ENCODE assay signal across 10 cellular contexts in genomic region chr10:22103701-22104100, GRCh38.
DNase-seq lines count a peak whose midpoint lies in the region; ATAC-seq, FAIRE-seq and TF ChIP-seq lines count a peak whose summit lies in the region.
"Had no signal": no experiment of that assay in that cellular context is flagged by ENCODE, and none has a peak within 500 bp of the region (broad histone marks: within the 10 kb centered on the region; RNA-seq: fewer than 3 reads in every experiment).

No MANE protein-coding gene starts in this region.

- no peak for DNase-seq in GM12864 (ENCODE audit: low read depth)
- peak; percentile 26 to 47 (median 38) for DNase-seq in K562 (ENCODE audit: extremely low read depth in 1 of 4, low spot score in 3 of 4)
- DNase-seq in osteoblast (ENCODE audit: insufficient read length, low spot score, missing footprints), result no peak
- no peak for DNase-seq in Peyer's patch
- no peak for DNase-seq in ACHN
- DNase-seq in SHP77 (lab: John Stamatoyannopoulos, UW), result no peak
- DNase-seq: NCI-H226, testis had no signal

- TF ChIP-seq RAD21 in K562 (CRISPR knock-in tag; conservative IDR thresholded peaks at IDR 0.05 in 1 of 2, IDR thresholded peaks at IDR 0.05 in 1 of 2), result peak; percentile 37 to 65

- H3K36me3 ChIP-seq in K562 (ENCODE audit: control insufficient read depth, insufficient read depth, low read length) (no peaks in the 10 kb centered on the region), osteoblast (ENCODE audit: insufficient read depth, low read length) (no peaks in the 10 kb centered on the region), Peyer's patch (no peaks in the 10 kb centered on the region)

- CTCF ChIA-PET in K562 (lab: Yijun Ruan, JAX; ENCODE audit: low intra/inter-chr PET ratio), result no interaction called here

- TF ChIP-seq EP300 in K562 (IDR thresholded peaks at IDR 0.05; ENCODE audit: low read length), result no peak

- H3K9me3 ChIP-seq in K562 (replicated peaks; ENCODE audit: control insufficient read depth, insufficient read depth, low read depth, low read length) (no peaks in the 10 kb centered on the region), osteoblast (ENCODE audit: low read depth, low read length) (no peaks in the 10 kb centered on the region), Peyer's patch (no peaks in the 10 kb centered on the region)
- H3K9me3 ChIP-seq: testis had no signal

- FAIRE-seq in K562 (lab: Jason Lieb, UNC), result peak; percentile 87

- H3K9me1 ChIP-seq in K562 (ENCODE audit: control insufficient read depth, insufficient read depth, low read length), result no peaks in the 10 kb centered on the region

- H4K20me1 ChIP-seq in K562 (replicated peaks; ENCODE audit: control insufficient read depth, insufficient read depth, low read length) (no peaks in the 10 kb centered on the region), osteoblast (ENCODE audit: insufficient read depth, low read length) (no peaks in the 10 kb centered on the region)

- no peaks in the 10 kb centered on the region for H3K79me2 ChIP-seq in K562 (ENCODE audit: control insufficient read depth, insufficient read depth, low read length)
- H3K79me2 ChIP-seq in osteoblast (ENCODE audit: insufficient read depth, low read length), result no peaks in the 10 kb centered on the region

- TF ChIP-seq CTCF in GM12864 (IDR thresholded peaks at IDR 0.05; ENCODE audit: low read depth, low read length, missing control alignments), result peak; percentile 52
- TF ChIP-seq CTCF in K562 (IDR thresholded peaks at IDR 0.05 in 2 of 3, conservative IDR thresholded peaks at IDR 0.05 in 1 of 3; ENCODE audit: insufficient read depth in 2 of 3, low read depth in 1 of 3, low read length in 3 of 3), result peak; percentile 56 to 69 (median 63); a peak in 5 of 6 replicates
- peak; percentile 41 for TF ChIP-seq CTCF in osteoblast (IDR thresholded peaks at IDR 0.05; ENCODE audit: extremely low read depth, low read depth, low read length)
- TF ChIP-seq CTCF in Peyer's patch (IDR thresholded peaks at IDR 0.05), result peak in 1 of 6 experiments; percentile 21

- H3K27me3 ChIP-seq in K562 (ENCODE audit: control insufficient read depth in 2 of 2, insufficient read depth in 2 of 2, low read length in 2 of 2) (no peaks in the 10 kb centered on the region), osteoblast (ENCODE audit: insufficient read depth, low read length) (no peaks in the 10 kb centered on the region), Peyer's patch (no peaks in the 10 kb centered on the region)
- H3K27me3 ChIP-seq: testis had no signal

- H3K4me2 ChIP-seq in K562 (ENCODE audit: insufficient read depth, low read length) (no peak overlapping the region), osteoblast (ENCODE audit: insufficient read depth, low read length) (no peak overlapping the region)

- TF ChIP-seq POLR2A in K562 (conservative IDR thresholded peaks at IDR 0.05) (no peak), Peyer's patch (IDR thresholded peaks at IDR 0.05) (no peak)

- H3K4me3 ChIP-seq in GM12864 (ENCODE audit: low read depth, low read length) (no peak overlapping the region), K562 (no peak overlapping the region), osteoblast (ENCODE audit: insufficient read depth, low read length) (no peak overlapping the region), Peyer's patch (no peak overlapping the region)
- H3K4me3 ChIP-seq: testis had no signal

- no peak overlapping the region for H3K9ac ChIP-seq in K562 (ENCODE audit: insufficient read depth in 1 of 2, low read depth in 2 of 2, low read length in 2 of 2)

- H3K27ac ChIP-seq in K562 (ENCODE audit: extremely low read depth, low read depth, low read length), result no peak overlapping the region
- no peak overlapping the region for H3K27ac ChIP-seq in osteoblast (ENCODE audit: low read depth, low read length)
- H3K27ac ChIP-seq in Peyer's patch, result no peak overlapping the region
- H3K27ac ChIP-seq: testis had no signal

- ATAC-seq in HG02885 (IDR thresholded peaks at IDR 0.05; ENCODE audit: poor library complexity, unreplicated experiment) (peak; percentile 69), K562 (peak; percentile 94)
- ATAC-seq: esophagus mucosa had no signal

- H2AFZ ChIP-seq in K562 (ENCODE audit: low read depth, low read length) (no peak overlapping the region), osteoblast (ENCODE audit: low read length) (no peak overlapping the region)

- intact Hi-C loops in K562 (cut with micrococcal nuclease), result loop anchor here (10.0 kb wide), 1 partner anchor 111 kb away; the partner anchor contains the start of gene EBLN1

- POLR2A ChIA-PET in K562 (lab: Yijun Ruan, JAX), result interaction anchor here (0.7 to 1.1 kb wide), 4 partner anchors 13 to 125 kb away, joined by 3 to 4 read pairs (median 4); no protein-coding TSS in a partner anchor

- in situ Hi-C loops in K562 (cut with MboI), result no loop called here
- in situ Hi-C loops in ACHN (cut with HindIII; ENCODE audit: low pct_ligation_motif_present, low pct_unique_long_range_greater_than_20kb, low sequenced_read_pairs), result no loop called here

- no peaks in the 10 kb centered on the region for H3K4me1 ChIP-seq in K562 (replicated peaks in 1 of 2; ENCODE audit: control insufficient read depth in 2 of 2, insufficient read depth in 2 of 2, low read length in 2 of 2)
- no peaks in the 10 kb centered on the region for H3K4me1 ChIP-seq in osteoblast (ENCODE audit: insufficient read depth, low read length)
- no peaks in the 10 kb centered on the region for H3K4me1 ChIP-seq in Peyer's patch
- H3K4me1 ChIP-seq: testis had no signal

- 44% methylated on average over 1 of the region's 1 CpG for WGBS in K562 (ENCODE audit: insufficient coverage, low coverage, missing lambda C conversion rate)

- BruUV-seq in K562 (replicated peaks; lab: Mats Ljungman, UMichigan), result no TSS peak

TF ChIP-seq in K562, 482 proteins besides CTCF, POLR2A, EP300 and RAD21 (continues in another document):
- TF ChIP-seq PCBP2 (IDR thresholded peaks at IDR 0.05; ENCODE audit: low read depth, low read length, poor library complexity, severe bottlenecking), result no peak
- TF ChIP-seq FOXJ3 (CRISPR knock-in tag; IDR thresholded peaks at IDR 0.05), result no peak
- TF ChIP-seq CEBPB (tag; IDR thresholded peaks at IDR 0.05), result no peak
- no peak for TF ChIP-seq ZFP1 (CRISPR knock-in tag; IDR thresholded peaks at IDR 0.05)
- no peak for TF ChIP-seq U2AF1 (optimal IDR thresholded peaks at IDR 0.05; ENCODE audit: low read depth, low read length)
- peak; percentile 64 for TF ChIP-seq CC2D1A (IDR thresholded peaks at IDR 0.05)
- no peak for TF ChIP-seq ZNF57 (CRISPR knock-in tag; IDR thresholded peaks at IDR 0.05)
- TF ChIP-seq SPI1 (IDR thresholded peaks at IDR 0.05; ENCODE audit: borderline replicate concordance, low read depth, low read length), result no peak
- no peak for TF ChIP-seq ZBTB26 (CRISPR knock-in tag; IDR thresholded peaks at IDR 0.05)
- TF ChIP-seq BMI1 (IDR thresholded peaks at IDR 0.05; ENCODE audit: low read length), result no peak

Comparison
In these comparisons a context has a peak if more than half of its experiments do, and no peak if none do; other contexts are left out.
1. DNase-seq: peak in K562 (4 of 4); none in GM12864 (single experiment), osteoblast (single experiment), Peyer's patch (0 of 3), ACHN (single experiment) and SHP77 (0 of 2).